ENCODE assay signal across 1 cellular context in the genomic region with DNA sequence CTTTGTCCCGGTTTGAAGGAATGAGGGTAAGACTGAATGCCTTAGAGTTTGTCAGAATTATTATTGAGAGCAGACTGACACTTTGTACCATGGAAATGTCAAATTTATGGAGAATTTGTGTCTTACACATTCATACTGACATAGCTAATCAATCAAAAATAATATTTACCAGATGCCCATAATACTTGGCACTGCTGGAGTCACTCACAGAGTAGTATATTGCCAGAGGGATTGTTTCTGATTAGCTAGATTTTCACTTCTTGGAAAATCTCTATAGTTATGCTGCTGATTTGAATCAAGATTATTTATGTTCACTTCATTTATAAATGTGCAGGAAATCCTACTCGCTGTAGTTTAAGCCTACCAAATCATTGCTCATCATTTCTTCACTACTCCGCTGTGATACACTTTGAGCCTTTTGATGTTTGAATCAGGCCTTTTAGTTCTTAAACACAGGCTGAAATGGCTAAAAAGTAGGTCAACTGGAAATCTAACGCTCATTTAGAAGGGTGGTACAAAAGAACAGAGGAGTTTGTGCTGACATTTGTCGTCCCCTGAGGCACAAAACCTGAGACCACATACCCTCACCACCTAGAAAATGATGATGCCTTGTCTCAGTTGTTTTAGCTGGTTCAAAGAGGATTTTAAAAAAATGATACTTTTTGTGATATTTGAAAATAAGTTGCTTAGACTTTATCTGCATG.
A peak's percentile ranks its signal among the peaks of the same experiment; 100 is the strongest.
TF ChIP-seq lines count a peak whose summit lies in the region.

No MANE protein-coding gene starts in this region.

TF ChIP-seq in SK-N-SH treated with all-trans-retinoic acid at 6 μM for 48 hours, 23 proteins besides CTCF, POLR2A, EP300 and RAD21 (continued from another document):
- TF ChIP-seq, protein P1, sequence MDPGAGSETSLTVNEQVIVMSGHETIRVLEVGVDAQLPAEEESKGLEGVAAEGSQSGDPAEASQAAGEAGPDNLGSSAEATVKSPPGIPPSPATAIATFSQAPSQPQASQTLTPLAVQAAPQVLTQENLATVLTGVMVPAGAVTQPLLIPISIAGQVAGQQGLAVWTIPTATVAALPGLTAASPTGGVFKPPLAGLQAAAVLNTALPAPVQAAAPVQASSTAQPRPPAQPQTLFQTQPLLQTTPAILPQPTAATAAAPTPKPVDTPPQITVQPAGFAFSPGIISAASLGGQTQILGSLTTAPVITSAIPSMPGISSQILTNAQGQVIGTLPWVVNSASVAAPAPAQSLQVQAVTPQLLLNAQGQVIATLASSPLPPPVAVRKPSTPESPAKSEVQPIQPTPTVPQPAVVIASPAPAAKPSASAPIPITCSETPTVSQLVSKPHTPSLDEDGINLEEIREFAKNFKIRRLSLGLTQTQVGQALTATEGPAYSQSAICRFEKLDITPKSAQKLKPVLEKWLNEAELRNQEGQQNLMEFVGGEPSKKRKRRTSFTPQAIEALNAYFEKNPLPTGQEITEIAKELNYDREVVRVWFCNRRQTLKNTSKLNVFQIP (CRISPR knock-in tag; IDR thresholded peaks at IDR 0.05; ENCODE audit: borderline replicate concordance, low read depth), result peak; percentile 91
